Comparison of ENCODE assay signal across 1 cellular context in genomic region chr1:156497078-156497742, GRCh38.
TF ChIP-seq lines count a peak whose summit lies in the region.

No MANE protein-coding gene starts in this region.

TF ChIP-seq in H1, 55 proteins besides CTCF, POLR2A, EP300 and RAD21:
- TF ChIP-seq MAX (IDR thresholded peaks at IDR 0.05) (no peak), BCL11A (IDR thresholded peaks at IDR 0.05; ENCODE audit: low read depth in 2 of 2, low read length in 2 of 2) (no peak), GABPA (IDR thresholded peaks at IDR 0.05; ENCODE audit: borderline replicate concordance, insufficient read depth, low read length) (no peak), CREB1 (IDR thresholded peaks at IDR 0.05) (no peak), TAF7 (optimal IDR thresholded peaks at IDR 0.05; ENCODE audit: borderline replicate concordance, low read depth, low read length) (no peak), ATF3 (IDR thresholded peaks at IDR 0.05; ENCODE audit: insufficient read depth, low read depth, low read length) (no peak), PHF8 (conservative IDR thresholded peaks at IDR 0.05; ENCODE audit: low read depth, low read length) (no peak), SAP30 (IDR thresholded peaks at IDR 0.05; ENCODE audit: insufficient read depth, insufficient replicate concordance, low read length) (no peak), KDM4A (IDR thresholded peaks at IDR 0.05; ENCODE audit: low read depth, low read length, severe bottlenecking) (no peak), CHD7 (IDR thresholded peaks at IDR 0.05; ENCODE audit: insufficient replicate concordance, low read length) (no peak), TEAD4 (IDR thresholded peaks at IDR 0.05; ENCODE audit: low read depth, low read length) (no peak), ATF2 (IDR thresholded peaks at IDR 0.05; ENCODE audit: low read length) (no peak), CTBP2 (IDR thresholded peaks at IDR 0.05; ENCODE audit: borderline replicate concordance, insufficient read depth, insufficient read length, low read length) (no peak), CEBPB (IDR thresholded peaks at IDR 0.05; ENCODE audit: low read depth, low read length) (no peak), BRCA1 (IDR thresholded peaks at IDR 0.05; ENCODE audit: low read depth, low read length) (no peak), POU5F1 (IDR thresholded peaks at IDR 0.05; ENCODE audit: low read depth, low read length) (no peak), RXRA (IDR thresholded peaks at IDR 0.05; ENCODE audit: insufficient read depth, low read depth, low read length) (no peak), BACH1 (IDR thresholded peaks at IDR 0.05; ENCODE audit: low read length) (no peak), EGR1 (IDR thresholded peaks at IDR 0.05; ENCODE audit: borderline replicate concordance, low read depth, low read length) (no peak), HDAC2 (IDR thresholded peaks at IDR 0.05; ENCODE audit: borderline replicate concordance in 1 of 2, low read depth in 2 of 2, low read length in 2 of 2) (no peak)
